In genomic region chrX:70433848-70434351, GRCh38 we compare ENCODE assay signal across 8 cellular contexts. TPM values are rescaled to one million over a fixed set of nuclear protein-coding genes. Genes with fewer than 3 reads are reported as not detected.
DNase-seq lines count a peak whose midpoint lies in the region; ATAC-seq lines count a peak whose summit lies in the region.

No MANE protein-coding gene starts in this region.

- no peaks in the 10 kb centered on the region for H3K27me3 ChIP-seq in duodenal mucosa (ENCODE audit: control insufficient read depth in 1 of 2, insufficient read depth in 2 of 2, low read length in 2 of 2)

- peak overlapping the region; percentile 82 to 86 for H3K4me3 ChIP-seq in duodenal mucosa (ENCODE audit: low read depth in 1 of 2, low read length in 2 of 2)

- peak; percentile 56 for DNase-seq in AG08395 (ENCODE audit: low spot score)
- peak; percentile 48 to 75 for DNase-seq in NCI-H526 (lab: John Stamatoyannopoulos, UW)
- peak; percentile 62 to 68 for DNase-seq in activated CD4-positive, alpha-beta T cell treated with anti-CD3 and anti-CD28 coated beads, Interleukin-2, amount 50 U/mL, for 4 hours
- DNase-seq in lung microvascular endothelial cell (ENCODE audit: low read depth in 2 of 2), result peak; percentile 60 to 78
- DNase-seq in stimulated activated CD8-positive, alpha-beta memory T cell treated with anti-CD3 and anti-CD28 coated beads, Interleukin-15, amount 100 ng/mL, for 1 hour (ENCODE audit: low read depth), result peak; percentile 51

- H3K4me1 ChIP-seq in duodenal mucosa (ENCODE audit: control insufficient read depth in 1 of 2, insufficient read depth in 2 of 2, low read length in 2 of 2), result peaks cover 6 to 10% of the 10 kb centered on the region in 2 donors

- no peaks in the 10 kb centered on the region for H3K9me3 ChIP-seq in duodenal mucosa (ENCODE audit: control insufficient read depth in 1 of 2, low read length in 2 of 2)

- H3K36me3 ChIP-seq in duodenal mucosa (ENCODE audit: control insufficient read depth in 1 of 2, insufficient read depth in 2 of 2, low read length in 2 of 2), result no peaks in the 10 kb centered on the region

- peak overlapping the region; percentile 73 for H3K27ac ChIP-seq in duodenal mucosa (ENCODE audit: low read depth, low read length)

- peak overlapping the region; percentile 79 to 80 for H3K9ac ChIP-seq in duodenal mucosa (ENCODE audit: low read depth in 1 of 2, low read length in 2 of 2)

- ATAC-seq in GM18868 (IDR thresholded peaks at IDR 0.05; ENCODE audit: unreplicated experiment) (peak; percentile 73), HG03108 (IDR thresholded peaks at IDR 0.05; ENCODE audit: unreplicated experiment) (peak; percentile 62)

RNA-seq across cellular contexts. Expression of gene DLG3, which starts 10.7 kb away (rescaled TPM):
- total RNA-seq in lung microvascular endothelial cell, result 0.79 and 0.87 TPM in 2 replicates

RNA-seq across cellular contexts. Expression of gene GDPD2, which starts 10.8 kb away (rescaled TPM):
- total RNA-seq in lung microvascular endothelial cell, result not detected in 2 replicates

Comparison
In these comparisons a context has a peak if more than half of its experiments do, and no peak if none do; other contexts are left out.
1. Peak in every context shown above with its lines: DNase-seq, ATAC-seq, H3K4me3 ChIP-seq and H3K27ac ChIP-seq.